ENCODE assay signal across 1 cellular context in the genomic region with DNA sequence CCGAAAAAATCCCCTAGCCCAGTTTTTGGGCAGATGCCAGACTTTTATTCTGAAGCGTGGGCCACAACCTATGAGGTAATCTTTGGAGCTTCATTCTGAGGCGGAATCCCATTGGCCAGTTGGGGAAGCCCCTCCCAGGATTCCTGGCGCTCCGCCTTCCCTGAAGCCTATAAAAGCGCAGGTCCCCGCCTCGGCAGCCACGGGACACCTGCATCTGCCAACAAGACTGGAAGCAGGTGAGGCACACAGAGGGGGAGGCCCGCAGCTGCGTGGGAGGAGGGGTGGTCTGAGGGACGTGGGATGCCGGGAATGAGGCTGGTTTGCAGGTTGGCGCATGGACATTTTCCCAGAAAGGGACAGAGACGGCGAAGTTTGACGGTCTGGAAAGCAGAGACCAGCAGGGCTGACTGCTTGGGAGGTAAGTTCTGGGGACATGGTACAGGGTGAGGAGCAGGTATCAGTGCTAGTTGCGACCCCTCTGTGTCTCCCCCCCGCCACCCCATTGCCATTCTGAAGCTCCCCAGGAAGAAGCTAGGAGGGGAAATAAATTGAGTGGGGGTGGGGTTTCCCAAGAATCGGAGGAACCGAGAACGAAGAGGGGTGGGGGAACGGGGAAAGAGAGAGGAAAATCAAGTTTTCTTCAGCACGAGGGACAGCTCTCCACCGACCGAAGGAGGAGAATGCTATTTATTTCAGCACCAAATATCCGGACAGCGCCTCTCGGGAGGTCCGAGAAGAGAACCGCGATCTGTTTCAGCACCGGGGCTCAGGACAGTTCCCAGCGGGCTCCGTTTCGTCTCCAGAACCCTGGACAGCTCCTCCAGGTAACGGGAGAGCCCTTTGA.
A peak's percentile ranks its signal among the peaks of the same experiment; 100 is the strongest.
TF ChIP-seq lines count a peak whose summit lies in the region.

No MANE protein-coding gene starts in this region.

TF ChIP-seq in K562, 482 proteins besides CTCF, POLR2A, EP300 and RAD21 (continued from another document and continues in another):
- TF ChIP-seq, protein P1, sequence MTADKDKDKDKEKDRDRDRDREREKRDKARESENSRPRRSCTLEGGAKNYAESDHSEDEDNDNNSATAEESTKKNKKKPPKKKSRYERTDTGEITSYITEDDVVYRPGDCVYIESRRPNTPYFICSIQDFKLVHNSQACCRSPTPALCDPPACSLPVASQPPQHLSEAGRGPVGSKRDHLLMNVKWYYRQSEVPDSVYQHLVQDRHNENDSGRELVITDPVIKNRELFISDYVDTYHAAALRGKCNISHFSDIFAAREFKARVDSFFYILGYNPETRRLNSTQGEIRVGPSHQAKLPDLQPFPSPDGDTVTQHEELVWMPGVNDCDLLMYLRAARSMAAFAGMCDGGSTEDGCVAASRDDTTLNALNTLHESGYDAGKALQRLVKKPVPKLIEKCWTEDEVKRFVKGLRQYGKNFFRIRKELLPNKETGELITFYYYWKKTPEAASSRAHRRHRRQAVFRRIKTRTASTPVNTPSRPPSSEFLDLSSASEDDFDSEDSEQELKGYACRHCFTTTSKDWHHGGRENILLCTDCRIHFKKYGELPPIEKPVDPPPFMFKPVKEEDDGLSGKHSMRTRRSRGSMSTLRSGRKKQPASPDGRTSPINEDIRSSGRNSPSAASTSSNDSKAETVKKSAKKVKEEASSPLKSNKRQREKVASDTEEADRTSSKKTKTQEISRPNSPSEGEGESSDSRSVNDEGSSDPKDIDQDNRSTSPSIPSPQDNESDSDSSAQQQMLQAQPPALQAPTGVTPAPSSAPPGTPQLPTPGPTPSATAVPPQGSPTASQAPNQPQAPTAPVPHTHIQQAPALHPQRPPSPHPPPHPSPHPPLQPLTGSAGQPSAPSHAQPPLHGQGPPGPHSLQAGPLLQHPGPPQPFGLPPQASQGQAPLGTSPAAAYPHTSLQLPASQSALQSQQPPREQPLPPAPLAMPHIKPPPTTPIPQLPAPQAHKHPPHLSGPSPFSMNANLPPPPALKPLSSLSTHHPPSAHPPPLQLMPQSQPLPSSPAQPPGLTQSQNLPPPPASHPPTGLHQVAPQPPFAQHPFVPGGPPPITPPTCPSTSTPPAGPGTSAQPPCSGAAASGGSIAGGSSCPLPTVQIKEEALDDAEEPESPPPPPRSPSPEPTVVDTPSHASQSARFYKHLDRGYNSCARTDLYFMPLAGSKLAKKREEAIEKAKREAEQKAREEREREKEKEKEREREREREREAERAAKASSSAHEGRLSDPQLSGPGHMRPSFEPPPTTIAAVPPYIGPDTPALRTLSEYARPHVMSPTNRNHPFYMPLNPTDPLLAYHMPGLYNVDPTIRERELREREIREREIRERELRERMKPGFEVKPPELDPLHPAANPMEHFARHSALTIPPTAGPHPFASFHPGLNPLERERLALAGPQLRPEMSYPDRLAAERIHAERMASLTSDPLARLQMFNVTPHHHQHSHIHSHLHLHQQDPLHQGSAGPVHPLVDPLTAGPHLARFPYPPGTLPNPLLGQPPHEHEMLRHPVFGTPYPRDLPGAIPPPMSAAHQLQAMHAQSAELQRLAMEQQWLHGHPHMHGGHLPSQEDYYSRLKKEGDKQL (CRISPR knock-in tag; IDR thresholded peaks at IDR 0.05; ENCODE audit: borderline replicate concordance) = peak; percentile 100
- TF ChIP-seq CREB5 (CRISPR knock-in tag; IDR thresholded peaks at IDR 0.05) (no peak), FOXJ3 (CRISPR knock-in tag; IDR thresholded peaks at IDR 0.05) (peak; percentile 97), POU5F1 (IDR thresholded peaks at IDR 0.05; ENCODE audit: borderline replicate concordance, low read depth, low read length, partially characterized antibody) (no peak), EHMT2 (IDR thresholded peaks at IDR 0.05) (peak; percentile 100), ZBTB11 (CRISPR knock-in tag; IDR thresholded peaks at IDR 0.05) (peak in 1 of 3 experiments; percentile 80; a peak in 2 of 6 replicates), PTBP1 (IDR thresholded peaks at IDR 0.05; ENCODE audit: low read depth, low read length) (no peak), STAG1 (CRISPR knock-in tag; IDR thresholded peaks at IDR 0.05; ENCODE audit: borderline replicate concordance) (peak; percentile 99), SAFB (IDR thresholded peaks at IDR 0.05; ENCODE audit: borderline replicate concordance, low read depth, low read length) (no peak), ETS1 (conservative IDR thresholded peaks at IDR 0.05; ENCODE audit: control insufficient read depth, low read depth, low read length) (peak; percentile 98), IRF2 (CRISPR knock-in tag; IDR thresholded peaks at IDR 0.05) (peak; percentile 98), NKRF (IDR thresholded peaks at IDR 0.05; ENCODE audit: borderline replicate concordance) (peak; percentile 98), BCL6 (CRISPR knock-in tag; IDR thresholded peaks at IDR 0.05) (peak; percentile 68; the same call in 1 of the 2 replicates), ZNF239 (CRISPR knock-in tag; IDR thresholded peaks at IDR 0.05) (peak; percentile 79), ZBTB43 (CRISPR knock-in tag; IDR thresholded peaks at IDR 0.05) (peak; percentile 99), IFI16 (CRISPR knock-in tag; IDR thresholded peaks at IDR 0.05) (0 out of 2 replicates have a peak, but pooled peaks have one; percentile 17), ZNF133 (CRISPR knock-in tag; IDR thresholded peaks at IDR 0.05) (no peak), SMARCB1 (IDR thresholded peaks at IDR 0.05; ENCODE audit: insufficient read length, low read depth) (peak; percentile 96), RHOXF2B (CRISPR knock-in tag; conservative IDR thresholded peaks at IDR 0.05) (no peak), ASH1L (IDR thresholded peaks at IDR 0.05; ENCODE audit: borderline replicate concordance, low read depth, partially characterized antibody) (no peak), NR2C2 (CRISPR knock-in tag; IDR thresholded peaks at IDR 0.05) (peak; percentile 96), NR2C2 (tag; IDR thresholded peaks at IDR 0.05) (peak; percentile 86), LCOR (CRISPR knock-in tag; IDR thresholded peaks at IDR 0.05) (peak; percentile 100), ZNF707 (CRISPR knock-in tag; conservative IDR thresholded peaks at IDR 0.05) (peak; percentile 73), ZNF655 (CRISPR knock-in tag; IDR thresholded peaks at IDR 0.05) (no peak), PRMT5 (CRISPR knock-in tag; IDR thresholded peaks at IDR 0.05) (peak; percentile 99), ZBTB1 (CRISPR knock-in tag; IDR thresholded peaks at IDR 0.05; ENCODE audit: borderline replicate concordance, low read depth) (peak; percentile 98)
- TF ChIP-seq, protein P2, sequence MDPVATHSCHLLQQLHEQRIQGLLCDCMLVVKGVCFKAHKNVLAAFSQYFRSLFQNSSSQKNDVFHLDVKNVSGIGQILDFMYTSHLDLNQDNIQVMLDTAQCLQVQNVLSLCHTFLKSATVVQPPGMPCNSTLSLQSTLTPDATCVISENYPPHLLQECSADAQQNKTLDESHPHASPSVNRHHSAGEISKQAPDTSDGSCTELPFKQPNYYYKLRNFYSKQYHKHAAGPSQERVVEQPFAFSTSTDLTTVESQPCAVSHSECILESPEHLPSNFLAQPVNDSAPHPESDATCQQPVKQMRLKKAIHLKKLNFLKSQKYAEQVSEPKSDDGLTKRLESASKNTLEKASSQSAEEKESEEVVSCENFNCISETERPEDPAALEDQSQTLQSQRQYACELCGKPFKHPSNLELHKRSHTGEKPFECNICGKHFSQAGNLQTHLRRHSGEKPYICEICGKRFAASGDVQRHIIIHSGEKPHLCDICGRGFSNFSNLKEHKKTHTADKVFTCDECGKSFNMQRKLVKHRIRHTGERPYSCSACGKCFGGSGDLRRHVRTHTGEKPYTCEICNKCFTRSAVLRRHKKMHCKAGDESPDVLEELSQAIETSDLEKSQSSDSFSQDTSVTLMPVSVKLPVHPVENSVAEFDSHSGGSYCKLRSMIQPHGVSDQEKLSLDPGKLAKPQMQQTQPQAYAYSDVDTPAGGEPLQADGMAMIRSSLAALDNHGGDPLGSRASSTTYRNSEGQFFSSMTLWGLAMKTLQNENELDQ (CRISPR knock-in tag; IDR thresholded peaks at IDR 0.05; ENCODE audit: borderline replicate concordance) = peak; percentile 100
- TF ChIP-seq, protein P3, sequence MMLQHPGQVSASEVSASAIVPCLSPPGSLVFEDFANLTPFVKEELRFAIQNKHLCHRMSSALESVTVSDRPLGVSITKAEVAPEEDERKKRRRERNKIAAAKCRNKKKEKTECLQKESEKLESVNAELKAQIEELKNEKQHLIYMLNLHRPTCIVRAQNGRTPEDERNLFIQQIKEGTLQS (IDR thresholded peaks at IDR 0.05) = no peak
- TF ChIP-seq, protein P3 (CRISPR knock-in tag; conservative IDR thresholded peaks at IDR 0.05) = peak; percentile 98
